12 cellular contexts compared by ENCODE assay signal in the genomic region with DNA sequence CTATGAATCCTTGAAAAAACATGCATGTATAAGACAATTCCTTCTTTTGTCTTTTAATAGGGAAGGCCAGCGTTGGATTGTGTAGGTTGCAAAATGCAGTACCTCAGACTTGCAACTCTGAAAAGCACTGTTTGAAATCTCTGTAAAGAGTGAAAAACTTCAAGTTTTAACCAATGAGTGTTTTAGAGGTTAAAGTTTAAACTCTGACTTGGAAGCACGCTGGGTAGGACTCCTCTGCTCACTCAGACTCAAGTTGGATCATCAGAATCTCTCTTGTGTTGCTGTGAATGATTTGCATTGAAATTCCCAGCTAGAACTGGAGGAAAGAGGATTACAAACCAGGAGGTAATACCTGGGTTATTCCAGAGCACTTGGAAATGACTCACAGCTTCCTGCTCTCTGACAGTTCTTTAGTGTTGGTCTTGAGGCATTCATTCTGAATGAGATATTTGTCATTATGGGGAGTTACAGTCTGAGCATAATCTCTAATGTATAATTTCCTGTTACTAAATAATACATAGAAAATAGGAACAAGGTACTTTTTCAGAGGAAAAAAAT. TPM values are rescaled to one million over a fixed set of nuclear protein-coding genes. Genes with fewer than 3 reads are reported as not detected.
DNase-seq lines count a peak whose midpoint lies in the region; ATAC-seq, FAIRE-seq and TF ChIP-seq lines count a peak whose summit lies in the region.
"Had no signal": no experiment of that assay in that cellular context is flagged by ENCODE, and none has a peak within 500 bp of the region (broad histone marks: within the 10 kb centered on the region; RNA-seq: fewer than 3 reads in every experiment).

No MANE protein-coding gene starts in this region.

- dilution Hi-C loops in endothelial cell of umbilical vein (cut with MboI; ENCODE audit: extremely low pct_ligation_motif_present, low sequenced_read_pairs): no loop called here

- peak; percentile 83 for FAIRE-seq in endothelial cell of umbilical vein (lab: Jason Lieb, UNC)

- H3K9me3 ChIP-seq in Panc1 (ENCODE audit: control insufficient read depth, insufficient read depth, low read depth, low read length) (no peaks in the 10 kb centered on the region), endothelial cell of umbilical vein (replicated peaks; ENCODE audit: control insufficient read depth, insufficient read depth, low read length) (no peaks in the 10 kb centered on the region), mesodermal cell (ENCODE audit: control insufficient read depth, low read length) (no peaks in the 10 kb centered on the region)
- H3K9me3 ChIP-seq: thyroid gland had no signal

- H3K4me3 ChIP-seq in Panc1 (ENCODE audit: low read depth in 2 of 2, low read length in 2 of 2) (no peak overlapping the region), endothelial cell of umbilical vein (replicated peaks in 1 of 3; ENCODE audit: insufficient read depth in 1 of 3, low read depth in 1 of 3, low read length in 3 of 3) (no peak overlapping the region), mesodermal cell (ENCODE audit: extremely low read depth, insufficient read depth, low read length, poor library complexity, severe bottlenecking) (no peak overlapping the region)
- H3K4me3 ChIP-seq: thyroid gland had no signal

- H3K36me3 ChIP-seq in Panc1 (ENCODE audit: control insufficient read depth, insufficient read depth, low read length) (no peaks in the 10 kb centered on the region), endothelial cell of umbilical vein (ENCODE audit: control insufficient read depth in 2 of 2, extremely low read depth in 1 of 2, insufficient read depth in 2 of 2, low read length in 2 of 2) (no peaks in the 10 kb centered on the region), mesodermal cell (ENCODE audit: control insufficient read depth, insufficient read depth, low read length) (no peaks in the 10 kb centered on the region)
- H3K36me3 ChIP-seq: thyroid gland had no signal

- TF ChIP-seq CTCF in Panc1 (IDR thresholded peaks at IDR 0.05) (no peak), endothelial cell of umbilical vein (IDR thresholded peaks at IDR 0.05; ENCODE audit: extremely low read depth in 1 of 2, insufficient read depth in 1 of 2, low read depth in 1 of 2, low read length in 2 of 2) (no peak)

- no peaks in the 10 kb centered on the region for H3K9me1 ChIP-seq in endothelial cell of umbilical vein (replicated peaks; ENCODE audit: control insufficient read depth, extremely low read depth, insufficient read depth, low read length)

- no TSS peak for BruUV-seq in Panc1 (replicated peaks; lab: Mats Ljungman, UMichigan)
- BruUV-seq in endothelial cell of umbilical vein (replicated peaks; lab: Mats Ljungman, UMichigan): no TSS peak

- ATAC-seq in Panc1 (peak; percentile 86), GM19023 (IDR thresholded peaks at IDR 0.05; ENCODE audit: unreplicated experiment) (no peak)

- intact Hi-C loops in Panc1 (cut with micrococcal nuclease; ENCODE audit: unreplicated experiment) (no loop called here), endothelial cell of umbilical vein (cut with micrococcal nuclease) (no loop called here)

- H3K4me1 ChIP-seq in Panc1 (ENCODE audit: control insufficient read depth, insufficient read depth, low read length): peaks cover 19% of the 10 kb centered on the region
- H3K4me1 ChIP-seq in endothelial cell of umbilical vein (ENCODE audit: control insufficient read depth, extremely low read depth, insufficient read depth, low read length): peaks cover 8% of the 10 kb centered on the region
- H3K4me1 ChIP-seq in mesodermal cell (ENCODE audit: control insufficient read depth, insufficient read depth, low read length, poor library complexity, severe bottlenecking): peaks cover 11% of the 10 kb centered on the region
- H3K4me1 ChIP-seq: thyroid gland had no signal

- H3K9ac ChIP-seq in endothelial cell of umbilical vein (replicated peaks; ENCODE audit: extremely low read depth, insufficient read depth, low read length): no peak overlapping the region

- peak overlapping the region; percentile 28 for H3K4me2 ChIP-seq in endothelial cell of umbilical vein (ENCODE audit: insufficient read depth, low read length)

- no peaks in the 10 kb centered on the region for H3K79me2 ChIP-seq in endothelial cell of umbilical vein (ENCODE audit: control insufficient read depth, insufficient read depth, low read length)

- H4K20me1 ChIP-seq in endothelial cell of umbilical vein (replicated peaks; ENCODE audit: control insufficient read depth, extremely low read depth, insufficient read depth, low read length): no peaks in the 10 kb centered on the region

- CTCF ChIA-PET in Panc1 (lab: Charles Lee) (no interaction called here), endothelial cell of umbilical vein (lab: Charles Lee) (interaction anchor here (0.7 to 1.7 kb wide), 6 partner anchors 9 to 183 kb away, joined by 3 to 6 read pairs (median 4); no protein-coding TSS in a partner anchor)

- in situ Hi-C loops in Panc1 (cut with HindIII; ENCODE audit: low pct_unique_long_range_greater_than_20kb, low sequenced_read_pairs): no loop called here

- H3K27me3 ChIP-seq in Panc1 (ENCODE audit: control insufficient read depth, insufficient read depth, low read length) (no peaks in the 10 kb centered on the region), endothelial cell of umbilical vein (ENCODE audit: control insufficient read depth in 2 of 2, insufficient read depth in 2 of 2, low read length in 2 of 2) (peaks cover 15 to 19% of the 10 kb centered on the region in 2 experiments)
- H3K27me3 ChIP-seq: thyroid gland had no signal

- no peak for TF ChIP-seq POLR2A in endothelial cell of umbilical vein (IDR thresholded peaks at IDR 0.05; ENCODE audit: low read depth, low read length)

- no peak overlapping the region for H2AFZ ChIP-seq in endothelial cell of umbilical vein (ENCODE audit: low read depth, low read length)

- DNase-seq in ELR (ENCODE audit: low read depth) (peak; percentile 90), Panc1 (ENCODE audit: low read depth, low spot score) (peak; percentile 77), endothelial cell of umbilical vein (ENCODE audit: low read depth, low spot score) (peak; percentile 54), NCI-H446 treated with DMSO at 0.1 percent for 48 hours (lab: John Stamatoyannopoulos, UW) (no peak), OCI-M2 (lab: John Stamatoyannopoulos, UW; ENCODE audit: unreplicated experiment) (no peak)
- no peak for DNase-seq in stimulated activated CD4-positive, alpha-beta T cell treated with anti-CD3 and anti-CD28 coated beads, Interleukin-15, amount 100 ng/mL, for 24 hours
- DNase-seq: activated CD4-positive, alpha-beta T cell treated with anti-CD3 and anti-CD28 coated beads for 48 hours; CD4-positive, alpha-beta T cell; naive B cell; thyroid gland had no signal

- WGBS in mesodermal cell (ENCODE audit: insufficient coverage in 2 of 2), 2 experiments: 54 to 56% methylated on average over 1 to 2 of the region's 2 CpGs

- POLR2A ChIA-PET in Panc1 (lab: Charles Lee): no interaction called here
- POLR2A ChIA-PET in endothelial cell of umbilical vein (lab: Charles Lee): no interaction called here

- H3K27ac ChIP-seq in Panc1 (ENCODE audit: low read length) (peak overlapping the region; percentile 10; the same call in 1 of the 2 replicates), endothelial cell of umbilical vein (ENCODE audit: insufficient read depth, low read depth, low read length) (no peak overlapping the region), mesodermal cell (ENCODE audit: low read depth, low read length, severe bottlenecking) (peak overlapping the region; percentile 58)
- H3K27ac ChIP-seq: thyroid gland had no signal

TF ChIP-seq in endothelial cell of umbilical vein, 7 proteins besides CTCF, POLR2A, EP300 and RAD21:
- peak; percentile 75 for TF ChIP-seq JUN (IDR thresholded peaks at IDR 0.05; ENCODE audit: borderline replicate concordance, insufficient read depth, insufficient read length, low read depth)
- peak; percentile 87 for TF ChIP-seq FOS (IDR thresholded peaks at IDR 0.05; ENCODE audit: borderline replicate concordance, insufficient read depth, low read length)
- no peak for TF ChIP-seq POLR2AphosphoS5 (IDR thresholded peaks at IDR 0.05; ENCODE audit: insufficient read depth, low read depth, low read length)

RNA-seq across cellular contexts. Expression of gene PLS1, which starts 49.1 kb away (rescaled TPM):
- total RNA-seq in Panc1 (2021; ENCODE audit: unreplicated experiment) (36.1 TPM), endothelial cell of umbilical vein (1.3 and 2.9 TPM in 2 replicates)
- 23.3 TPM for polyA plus RNA-seq in Panc1 (2012; ENCODE audit: insufficient read length)
- polyA plus RNA-seq in endothelial cell of umbilical vein: 0.45 and 0.59 TPM in 2 replicates
- 0.58 and 0.71 TPM in 2 replicates for polyA plus RNA-seq in endothelial cell of umbilical vein (2011; cell fraction: cytosol; rRNA removed)
- 0.55 and 0.59 TPM in 2 replicates for polyA plus RNA-seq in endothelial cell of umbilical vein (2011; cell fraction: nucleus; rRNA removed)
- 0.41 and 1.7 TPM in 2 replicates for polyA plus RNA-seq in endothelial cell of umbilical vein (2012)
- 0.85 and 1.2 TPM in 2 replicates for polyA minus RNA-seq in endothelial cell of umbilical vein
- 5.4 TPM for polyA minus RNA-seq in endothelial cell of umbilical vein (2011; cell fraction: cytosol; rRNA and poly(A)+ RNA removed)
- 0.48 and 1.5 TPM in 2 replicates for polyA minus RNA-seq in endothelial cell of umbilical vein (2011; cell fraction: nucleus; rRNA and poly(A)+ RNA removed)
- polyA plus RNA-seq in mesodermal cell (2013, experiment 1 of 2): 5.7 TPM
- polyA plus RNA-seq in mesodermal cell (2013, experiment 2 of 2): 4.3 TPM

Comparison
In these comparisons a context has a peak if more than half of its experiments do, and no peak if none do; other contexts are left out.
1. DNase-seq: peak in ELR (single experiment), Panc1 (single experiment) and endothelial cell of umbilical vein (single experiment); none in stimulated activated CD4-positive, alpha-beta T cell treated with anti-CD3 and anti-CD28 coated beads, Interleukin-15, amount 100 ng/mL, for 24 hours (single experiment), NCI-H446 treated with DMSO at 0.1 percent for 48 hours (single experiment) and OCI-M2 (single experiment).